In the genomic region with DNA sequence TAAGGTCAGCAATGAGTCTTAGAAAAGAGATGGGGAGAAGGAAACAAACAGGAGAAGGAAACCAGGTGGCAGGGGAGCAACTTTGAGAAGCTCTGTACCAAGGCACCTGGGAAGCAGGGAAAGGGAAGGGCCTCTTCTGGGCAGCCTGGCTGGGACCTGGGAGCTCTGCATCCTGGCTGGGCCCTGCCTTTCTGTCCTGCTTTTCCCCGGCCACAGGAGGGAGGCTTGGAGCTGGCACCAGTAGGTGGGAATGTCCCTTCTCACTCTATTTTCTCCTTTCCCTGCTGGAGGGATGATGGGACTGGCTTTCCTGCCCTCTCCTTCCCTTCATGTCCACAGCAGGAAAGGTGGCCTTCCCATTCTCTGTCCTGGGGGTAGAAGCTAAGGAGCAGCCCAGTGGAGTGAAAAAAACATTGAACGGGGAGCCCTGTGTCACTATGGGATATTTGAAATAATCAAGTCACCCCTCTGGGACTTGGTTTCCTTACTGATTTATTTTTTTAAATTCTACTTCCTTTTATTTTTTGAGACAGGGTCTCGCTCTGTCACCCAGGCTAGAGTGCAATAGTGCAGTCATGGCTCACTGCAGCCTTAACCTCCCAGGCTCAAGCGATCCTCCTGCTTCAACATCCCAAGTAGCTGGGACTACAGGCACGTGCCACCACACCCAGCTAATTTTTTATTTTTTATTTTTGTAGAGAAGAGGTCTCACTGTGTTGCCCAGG, we compare ENCODE assay signal across 23 cellular contexts. TPM values are rescaled to one million over a fixed set of nuclear protein-coding genes. Genes with fewer than 3 reads are reported as not detected.
DNase-seq lines count a peak whose midpoint lies in the region; ATAC-seq and TF ChIP-seq lines count a peak whose summit lies in the region.
"Had no signal": no experiment of that assay in that cellular context is flagged by ENCODE, and none has a peak within 500 bp of the region (broad histone marks: within the 10 kb centered on the region; RNA-seq: fewer than 3 reads in every experiment).

No MANE protein-coding gene starts in this region.

- no peak for TF ChIP-seq POLR2A in heart left ventricle (IDR thresholded peaks at IDR 0.05)

- POLR2A ChIA-PET in SK-N-SH (lab: Yijun Ruan, JAX) = no interaction called here

- TF ChIP-seq CTCF in heart left ventricle (IDR thresholded peaks at IDR 0.05) = no peak
- no peak for TF ChIP-seq CTCF in SK-N-SH (IDR thresholded peaks at IDR 0.05)
- TF ChIP-seq CTCF in epithelial cell of esophagus (IDR thresholded peaks at IDR 0.05; ENCODE audit: insufficient read depth, low read depth, low read length, missing control alignments) = peak; percentile 4
- peak; percentile 23 for TF ChIP-seq CTCF in progenitor cell of endocrine pancreas (IDR thresholded peaks at IDR 0.05; ENCODE audit: unreplicated experiment)

- H3K9me2 ChIP-seq in SK-N-SH = no peaks in the 10 kb centered on the region

- H3K9ac ChIP-seq in SK-N-SH = no peak overlapping the region

- ATAC-seq in Right ventricle myocardium inferior (no peak), heart left ventricle (no peak), HG03196 (IDR thresholded peaks at IDR 0.05; ENCODE audit: unreplicated experiment) (no peak)
- ATAC-seq: natural killer cell treated with Interleukin-12 subunit alpha and Interleukin-12 subunit beta and Interleukin-15 and Interleukin-18, amount 100 ng/mL, for 72 hours had no signal

- H3K79me2 ChIP-seq in SK-N-SH (ENCODE audit: insufficient read depth) = peaks cover 3% of the 10 kb centered on the region; the same call in 1 of the 2 replicates

- intact Hi-C loops in Right ventricle myocardium inferior (cut with DNase I) (no loop called here), heart left ventricle (cut with DNase I) (loop anchor here in 3 of 10 donors (5.0 to 10.0 kb wide), 3 partner anchors 35 to 212 kb away; a partner anchor contains a TSS)

- DNase-seq in Right ventricle myocardium inferior (ENCODE audit: missing footprints) (peak; percentile 9), heart left ventricle (no peak), SK-N-SH (no peak), epithelial cell of esophagus (ENCODE audit: low read depth) (no peak), progenitor cell of endocrine pancreas (ENCODE audit: low spot score, unreplicated experiment) (no peak), Kasumi-1 (lab: John Stamatoyannopoulos, UW) (no peak)
- DNase-seq in stimulated activated CD4-positive, alpha-beta T cell treated with anti-CD3 and anti-CD28 coated beads, Interleukin-4, amount 100 ng/mL, for 24 hours = no peak
- DNase-seq: activated CD4-positive, alpha-beta T cell treated with anti-CD3 and anti-CD28 coated beads, Interleukin-2, amount 50 U/mL, for 48 hours; activated naive CD4-positive, alpha-beta T cell treated with anti-CD3 and anti-CD28 coated beads for 36 hours; anterior cingulate cortex; KBM-7; kidney; mesenchymal stem cell; NCI-H1092; NCI-H2029 treated with DMSO at 0.1 percent for 48 hours; NCI-H446 treated with DMSO at 0.1 percent for 48 hours; small intestine; T-helper 1 cell; uterus had no signal

- H3K27me3 ChIP-seq in heart left ventricle (peaks cover 0 to 32% (median 4%) of the 10 kb centered on the region in 9 donors), SK-N-SH (ENCODE audit: insufficient read depth) (no peaks in the 10 kb centered on the region)
- H3K27me3 ChIP-seq: uterus had no signal

- H3K27ac ChIP-seq in heart left ventricle (no peak overlapping the region), SK-N-SH (ENCODE audit: low read depth in 2 of 2, low read length in 1 of 2) (no peak overlapping the region)
- H3K27ac ChIP-seq: prostate gland, uterus had no signal

- peaks cover 0 to 11% (median 5%) of the 10 kb centered on the region in 12 donors for H3K4me1 ChIP-seq in heart left ventricle
- H3K4me1 ChIP-seq in SK-N-SH (ENCODE audit: control insufficient read depth in 1 of 2, insufficient read depth in 2 of 2, low read depth in 1 of 2, low read length in 1 of 2) = peaks cover 0 to 5% of the 10 kb centered on the region in 2 experiments; a peak in 2 of 4 replicates
- H3K4me1 ChIP-seq: prostate gland, uterus had no signal

- no peaks in the 10 kb centered on the region for H3K36me3 ChIP-seq in heart left ventricle
- no peaks in the 10 kb centered on the region for H3K36me3 ChIP-seq in SK-N-SH (replicated peaks in 1 of 2; ENCODE audit: control insufficient read depth in 1 of 2, insufficient read depth in 2 of 2, low read length in 1 of 2)
- H3K36me3 ChIP-seq: prostate gland, uterus had no signal

- H3K9me3 ChIP-seq in heart left ventricle (no peaks in the 10 kb centered on the region), SK-N-SH (no peaks in the 10 kb centered on the region)
- H3K9me3 ChIP-seq: prostate gland, uterus had no signal

- WGBS in heart left ventricle, 4 donors = 64 to 81% (median 73%) methylated on average over 5 of the region's 5 CpGs
- WGBS in SK-N-SH (ENCODE audit: low lambda C conversion rate) = 78% methylated on average over 5 of the region's 5 CpGs

- H3K27me3 Mint-ChIP-seq in progenitor cell of endocrine pancreas = peaks cover 56% of the 10 kb centered on the region

- no peak overlapping the region for H3K4me3 Mint-ChIP-seq in progenitor cell of endocrine pancreas (ENCODE audit: low read depth)
- H3K4me3 Mint-ChIP-seq: activated naive CD4-positive, alpha-beta T cell treated with anti-CD3 and anti-CD28 coated beads for 36 hours; natural killer cell treated with Interleukin-12 subunit alpha and Interleukin-12 subunit beta and Interleukin-15 and Interleukin-18, amount 100 ng/mL, for 72 hours had no signal

- H3K4me2 ChIP-seq in SK-N-SH = no peak overlapping the region

- no peak overlapping the region for H3K27ac Mint-ChIP-seq in progenitor cell of endocrine pancreas
- H3K27ac Mint-ChIP-seq: activated naive CD4-positive, alpha-beta T cell treated with anti-CD3 and anti-CD28 coated beads for 36 hours; natural killer cell treated with Interleukin-12 subunit alpha and Interleukin-12 subunit beta and Interleukin-15 and Interleukin-18, amount 100 ng/mL, for 72 hours had no signal

- no peaks in the 10 kb centered on the region for H3K9me3 Mint-ChIP-seq in progenitor cell of endocrine pancreas (ENCODE audit: low read depth)
- H3K9me3 Mint-ChIP-seq: activated naive CD4-positive, alpha-beta T cell treated with anti-CD3 and anti-CD28 coated beads for 36 hours; natural killer cell treated with Interleukin-12 subunit alpha and Interleukin-12 subunit beta and Interleukin-15 and Interleukin-18, amount 100 ng/mL, for 72 hours had no signal

- TF ChIP-seq RAD21 in SK-N-SH (IDR thresholded peaks at IDR 0.05; ENCODE audit: low read length) = 0 out of 2 replicates have a peak, but pooled peaks have one; percentile 13

- CTCF ChIA-PET in SK-N-SH (lab: Yijun Ruan, JAX) = interaction anchor here (1.2 to 45.5 kb wide), 10 partner anchors 7 to 246 kb away, joined by 3 to 2702 read pairs (median 7); a partner anchor contains a TSS

- H3K4me1 Mint-ChIP-seq in progenitor cell of endocrine pancreas (ENCODE audit: low read depth) = peaks cover 2% of the 10 kb centered on the region

- no peaks in the 10 kb centered on the region for H3F3A ChIP-seq in SK-N-SH (replicated peaks; ENCODE audit: insufficient read depth)

- no peaks in the 10 kb centered on the region for H4K20me1 ChIP-seq in SK-N-SH (ENCODE audit: insufficient read depth)

- no peak overlapping the region for H2AFZ ChIP-seq in SK-N-SH (ENCODE audit: low read depth)

- TF ChIP-seq EP300 in SK-N-SH (IDR thresholded peaks at IDR 0.05; ENCODE audit: borderline replicate concordance in 1 of 2, low read depth in 1 of 2, low read length in 1 of 2) = no peak

- H3K4me3 ChIP-seq in heart left ventricle (no peak overlapping the region), SK-N-SH (ENCODE audit: low read depth in 2 of 2, low read length in 1 of 2) (no peak overlapping the region), epithelial cell of esophagus (ENCODE audit: low read length) (no peak overlapping the region)
- H3K4me3 ChIP-seq: prostate gland, uterus had no signal

- H3K36me3 Mint-ChIP-seq in progenitor cell of endocrine pancreas (ENCODE audit: insufficient read depth) = no peaks in the 10 kb centered on the region
- H3K36me3 Mint-ChIP-seq: natural killer cell treated with Interleukin-12 subunit alpha and Interleukin-12 subunit beta and Interleukin-15 and Interleukin-18, amount 100 ng/mL, for 72 hours had no signal

RNA-seq across cellular contexts. Expression of a gene that starts 5.1 kb away (rescaled TPM):
- total RNA-seq in Right ventricle myocardium inferior (131 TPM), heart left ventricle (100 to 1,000 TPM in 7 of 9 donors, 10 to 100 TPM in 2; 75.3 to 499 (median 158) TPM), progenitor cell of endocrine pancreas (33.9 and 39.2 TPM in 2 replicates)
- polyA plus RNA-seq in heart left ventricle (100 to 1,000 TPM in 1 of 2 donors, 10 to 100 TPM in 1; 59.7 to 160 TPM), SK-N-SH (2012; rRNA removed) (12.6 and 15.8 TPM in 2 replicates)
- polyA plus RNA-seq in SK-N-SH (2012; cell fraction: cytosol; rRNA removed) = 10.5 and 12.5 TPM in 2 replicates
- polyA plus RNA-seq in SK-N-SH (2012; cell fraction: nucleus; rRNA removed) = 28.7 and 40.4 TPM in 2 replicates
- total RNA-seq: activated naive CD4-positive, alpha-beta T cell treated with anti-CD3 and anti-CD28 coated beads for 36 hours; natural killer cell treated with Interleukin-12 subunit alpha and Interleukin-12 subunit beta and Interleukin-15 and Interleukin-18, amount 100 ng/mL, for 72 hours had no signal

RNA-seq across cellular contexts. Expression of a gene that starts 23.1 kb away (rescaled TPM):
- total RNA-seq in Right ventricle myocardium inferior (not detected), heart left ventricle (10 to 100 TPM in 1 of 9 donors, 1 to 10 TPM in 4, under 1 TPM in 1, not detected in 3; 0.80 to 11.4 (median 1.7) TPM), progenitor cell of endocrine pancreas (70.4 and 125 TPM in 2 replicates)
- polyA plus RNA-seq in heart left ventricle (1 to 10 TPM in 1 of 2 donors, under 1 TPM in 1; 0.46 to 1.5 TPM), SK-N-SH (2012; rRNA removed) (13.3 and 42.1 TPM in 2 replicates)
- 27.0 TPM in 2 replicates for polyA plus RNA-seq in SK-N-SH (2012; cell fraction: cytosol; rRNA removed)
- 21.2 and 48.9 TPM in 2 replicates for polyA plus RNA-seq in SK-N-SH (2012; cell fraction: nucleus; rRNA removed)

RNA-seq across cellular contexts. Expression of a gene that starts 40.4 kb away (rescaled TPM):
- total RNA-seq in Right ventricle myocardium inferior = 0.35 TPM
- total RNA-seq in heart left ventricle = under 1 TPM in 4 of 9 donors, not detected in 5; 0.09 to 0.27 (median 0.15) TPM
- under 1 TPM; 0.10 to 0.15 TPM for polyA plus RNA-seq in heart left ventricle
- 0.13 and 0.25 TPM in 2 replicates for polyA plus RNA-seq in SK-N-SH (2012; rRNA removed)
- polyA plus RNA-seq in SK-N-SH (2012; cell fraction: cytosol; rRNA removed) = 0.08 and 0.25 TPM in 2 replicates
- 0.10 and 0.20 TPM in 2 replicates for polyA plus RNA-seq in SK-N-SH (2012; cell fraction: nucleus; rRNA removed)
- not detected in 2 replicates for total RNA-seq in progenitor cell of endocrine pancreas
- total RNA-seq: A673; activated naive CD4-positive, alpha-beta T cell treated with anti-CD3 and anti-CD28 coated beads for 36 hours had no signal

RNA-seq across cellular contexts. Expression of a gene that starts 45.9 kb away (rescaled TPM):
- total RNA-seq in Right ventricle myocardium inferior (16.6 TPM), heart left ventricle (10 to 100 TPM in 8 of 9 donors, 1 to 10 TPM in 1; 8.9 to 18.9 (median 15.0) TPM), progenitor cell of endocrine pancreas (40.0 and 42.4 TPM in 2 replicates)
- polyA plus RNA-seq in heart left ventricle (10 to 100 TPM; 15.6 to 24.3 TPM), SK-N-SH (2012; rRNA removed) (20.1 and 21.2 TPM in 2 replicates)
- 10.7 and 14.0 TPM in 2 replicates for polyA plus RNA-seq in SK-N-SH (2012; cell fraction: cytosol; rRNA removed)
- polyA plus RNA-seq in SK-N-SH (2012; cell fraction: nucleus; rRNA removed) = 51.7 and 72.4 TPM in 2 replicates

RNA-seq across cellular contexts. Expression of a gene that starts 46.2 kb away (rescaled TPM):
- total RNA-seq in Right ventricle myocardium inferior (13.1 TPM), heart left ventricle (10 to 100 TPM in 8 of 9 donors, 1 to 10 TPM in 1; 8.4 to 17.9 (median 12.8) TPM), progenitor cell of endocrine pancreas (36.9 and 38.9 TPM in 2 replicates)
- polyA plus RNA-seq in heart left ventricle (10 to 100 TPM in 1 of 2 donors, 1 to 10 TPM in 1; 5.1 to 17.6 TPM), SK-N-SH (2012; rRNA removed) (31.6 and 44.3 TPM in 2 replicates)
- polyA plus RNA-seq in SK-N-SH (2012; cell fraction: cytosol; rRNA removed) = 28.2 and 36.0 TPM in 2 replicates
- polyA plus RNA-seq in SK-N-SH (2012; cell fraction: nucleus; rRNA removed) = 22.9 and 32.5 TPM in 2 replicates

Comparison
In these comparisons a context has a peak if more than half of its experiments do, and no peak if none do; other contexts are left out.
1. CTCF ChIP-seq: peak in epithelial cell of esophagus (single experiment) and progenitor cell of endocrine pancreas (single experiment); none in heart left ventricle (0 of 12) and SK-N-SH (single experiment).